Comparison of ENCODE assay signal across 8 cellular contexts in the genomic region with DNA sequence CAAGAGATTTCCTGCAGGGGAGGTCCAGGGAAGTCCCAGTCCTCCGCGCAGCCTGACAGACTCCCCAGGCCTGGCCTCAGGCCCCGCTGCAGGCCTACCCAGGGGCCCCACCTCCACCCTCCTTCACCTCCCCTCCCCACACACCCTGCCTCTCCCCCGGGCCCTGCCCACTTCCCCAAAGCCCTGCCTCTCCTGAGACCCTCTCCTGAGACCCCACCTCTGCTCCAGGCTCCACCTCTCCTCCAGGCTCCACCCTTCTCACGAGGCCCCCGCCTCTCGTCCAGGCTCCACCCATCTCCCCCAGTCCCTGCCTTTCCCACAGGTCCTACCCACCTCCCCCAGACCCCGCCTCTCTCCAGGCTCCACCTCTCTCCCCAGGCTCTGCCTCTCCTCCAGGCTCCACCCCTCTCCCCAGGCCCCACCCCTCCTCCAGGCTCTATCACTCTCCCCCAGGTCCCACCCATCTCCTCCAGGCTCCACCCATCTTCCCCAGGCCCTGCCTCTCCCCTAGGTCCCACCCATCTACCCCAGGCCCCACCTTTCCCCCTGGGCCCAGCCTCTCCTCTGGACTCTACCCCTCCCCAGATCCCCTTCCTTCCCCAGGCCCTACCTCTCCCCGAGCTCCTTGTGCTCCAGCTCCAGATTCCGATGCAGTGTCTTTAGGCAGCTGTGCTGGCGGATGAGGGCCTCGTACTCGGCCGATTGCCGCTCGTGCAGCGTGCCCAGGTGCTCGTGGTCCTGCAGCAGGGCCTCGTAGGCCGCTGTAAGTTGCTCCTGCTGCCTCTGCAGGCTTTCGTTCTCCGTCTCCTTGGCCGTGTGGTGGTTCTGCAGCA. TPM values are rescaled to one million over a fixed set of nuclear protein-coding genes. Genes with fewer than 3 reads are reported as not detected.
DNase-seq lines count a peak whose midpoint lies in the region; FAIRE-seq and TF ChIP-seq lines count a peak whose summit lies in the region.

No MANE protein-coding gene starts in this region.

- H3K56ac ChIP-seq in H9 (ENCODE audit: insufficient read length, low read depth, low read length), result no peak overlapping the region

- peak overlapping the region; percentile 12 for H3K18ac ChIP-seq in H9 (ENCODE audit: insufficient read length, low read depth, low read length)

- H2BK5ac ChIP-seq in H9 (ENCODE audit: insufficient read length, low read length), result no peak overlapping the region

- H3K9ac ChIP-seq in H9 (ENCODE audit: extremely low read depth, insufficient read length, low read length) (no peak overlapping the region), neural progenitor cell (peak overlapping the region; percentile 12)

- H3K14ac ChIP-seq in H9 (ENCODE audit: insufficient read depth, low read length), result peak overlapping the region; percentile 55; the same call in 1 of the 2 replicates

- no peak overlapping the region for H3K4ac ChIP-seq in H9 (ENCODE audit: low read depth, low read length)

- no CpG with 5 or more reads among the region's 23 CpGs for WGBS in H9 (ENCODE audit: extremely low coverage, insufficient read length, low lambda C conversion rate)

- no peak overlapping the region for H3K4me3 ChIP-seq in bronchial epithelial cell (ENCODE audit: low read depth, low read length)
- H3K4me3 ChIP-seq in neural progenitor cell, result no peak overlapping the region

- H3K23ac ChIP-seq in H9 (ENCODE audit: insufficient read length, low read depth, low read length), result no peak overlapping the region

- DNase-seq in D341Med (ENCODE audit: low spot score) (peak; percentile 90), H9 (peak; percentile 100), SK-MEL-5 (ENCODE audit: low read depth, low spot score) (peak; percentile 59), bronchial epithelial cell (ENCODE audit: low read depth) (peak; percentile 13), neural progenitor cell (ENCODE audit: low spot score) (peak; percentile 97), NCI-H524 treated with DMSO at 0.1 percent for 48 hours (lab: John Stamatoyannopoulos, UW) (no peak), NCI-H524 (lab: John Stamatoyannopoulos, UW) (no peak), middle frontal gyrus (ENCODE audit: extremely low spot score, low spot score) (no peak)

- H2AK5ac ChIP-seq in H9 (ENCODE audit: insufficient read length, low read length), result no peak overlapping the region

- no peak overlapping the region for H2BK120ac ChIP-seq in H9 (ENCODE audit: low read depth, low read length, poor library complexity, severe bottlenecking)

- peak overlapping the region in 1 of 3 experiments; percentile 68; a peak in 2 of 7 replicates for H3K27ac Mint-ChIP-seq in H9
- no peak overlapping the region for H3K27ac Mint-ChIP-seq in neural progenitor cell

- H2BK12ac ChIP-seq in H9 (ENCODE audit: insufficient read length, low read depth, low read length), result no peak overlapping the region

- H2AFZ ChIP-seq in H9 (ENCODE audit: low read length) (no peak overlapping the region), neural progenitor cell (replicated peaks) (peak overlapping the region; percentile 64)

- H3K9me3 Mint-ChIP-seq in H9 (no peaks in the 10 kb centered on the region), neural progenitor cell (no peaks in the 10 kb centered on the region)

- H3K36me3 Mint-ChIP-seq in H9 (ENCODE audit: insufficient read depth in 1 of 3, low read depth in 3 of 3) (peaks cover 36 to 71% (median 68%) of the 10 kb centered on the region in 3 experiments), neural progenitor cell (peaks cover 44% of the 10 kb centered on the region)

- no peak overlapping the region for H2BK15ac ChIP-seq in H9 (ENCODE audit: low read depth, low read length)

- H3K4me1 Mint-ChIP-seq in H9 (peaks cover 37 to 46% of the 10 kb centered on the region in 2 experiments), neural progenitor cell (no peaks in the 10 kb centered on the region)

- H2BK20ac ChIP-seq in H9 (ENCODE audit: low read depth, low read length, poor library complexity, severe bottlenecking), result no peak overlapping the region

- H3F3A ChIP-seq in neural progenitor cell (ENCODE audit: low read depth), result peaks cover 28% of the 10 kb centered on the region

- H4K91ac ChIP-seq in H9 (ENCODE audit: insufficient read length, low read depth, low read length), result no peak overlapping the region

- H3K4me1 ChIP-seq in H9 (ENCODE audit: insufficient read depth, low read length) (peaks cover 12% of the 10 kb centered on the region; the same call in 1 of the 2 replicates), neural progenitor cell (peaks cover 13% of the 10 kb centered on the region)

- no peaks in the 10 kb centered on the region for H3K27me3 ChIP-seq in H9 (ENCODE audit: insufficient read depth, low read length)
- H3K27me3 ChIP-seq in bronchial epithelial cell (ENCODE audit: control insufficient read depth, insufficient read depth, low read length), result no peaks in the 10 kb centered on the region
- no peaks in the 10 kb centered on the region for H3K27me3 ChIP-seq in neural progenitor cell

- H3K36me3 ChIP-seq in bronchial epithelial cell (ENCODE audit: control insufficient read depth, insufficient read depth, low read length) (peaks cover 16% of the 10 kb centered on the region), neural progenitor cell (no peaks in the 10 kb centered on the region)

- H4K8ac ChIP-seq in H9 (replicated peaks; ENCODE audit: insufficient read length, low read depth, low read length), result no peak overlapping the region

- H3K79me1 ChIP-seq in H9 (ENCODE audit: insufficient read depth, low read depth, low read length, poor library complexity, severe bottlenecking), result no peaks in the 10 kb centered on the region

- no peak overlapping the region for H3T11ph ChIP-seq in H9 (ENCODE audit: low read length)

- H3K9me3 ChIP-seq in H9 (ENCODE audit: control insufficient read depth, low read depth, low read length) (no peaks in the 10 kb centered on the region), neural progenitor cell (ENCODE audit: low read depth) (no peaks in the 10 kb centered on the region)

- H3K27me3 Mint-ChIP-seq in H9 (ENCODE audit: low read depth) (no peaks in the 10 kb centered on the region), neural progenitor cell (ENCODE audit: insufficient read depth, low read depth) (no peaks in the 10 kb centered on the region)

- in situ Hi-C loops in SK-MEL-5 (cut with HindIII; ENCODE audit: low pct_unique_long_range_greater_than_20kb, low sequenced_read_pairs), result no loop called here

- H3K4me3 Mint-ChIP-seq in H9, result peak overlapping the region; percentile 17 to 66; a peak in 3 of 5 replicates
- no peak overlapping the region for H3K4me3 Mint-ChIP-seq in neural progenitor cell

- H3K27ac ChIP-seq in H9 (ENCODE audit: insufficient read length, low read depth, low read length) (no peak overlapping the region), neural progenitor cell (peak overlapping the region; percentile 86)

- no peak for FAIRE-seq in bronchial epithelial cell (lab: Jason Lieb, UNC)

- no peak overlapping the region for H4K5ac ChIP-seq in H9 (ENCODE audit: insufficient read length, low read depth, low read length)

- TF ChIP-seq CTCF in H9 (conservative IDR thresholded peaks at IDR 0.05), result no peak
- TF ChIP-seq CTCF in bronchial epithelial cell (IDR thresholded peaks at IDR 0.05; ENCODE audit: insufficient read depth, low read length, severe bottlenecking), result no peak
- TF ChIP-seq CTCF in neural progenitor cell (IDR thresholded peaks at IDR 0.05), result no peak

- H3K79me2 ChIP-seq in H9 (ENCODE audit: insufficient read depth, low read length), result no peaks in the 10 kb centered on the region
- no peaks in the 10 kb centered on the region for H3K79me2 ChIP-seq in neural progenitor cell (ENCODE audit: low read depth)

- H4K20me1 ChIP-seq in H9 (ENCODE audit: control insufficient read depth, insufficient read depth, insufficient read length), result no peaks in the 10 kb centered on the region
- no peaks in the 10 kb centered on the region for H4K20me1 ChIP-seq in neural progenitor cell (ENCODE audit: low read depth)

- H3K23me2 ChIP-seq in H9 (ENCODE audit: insufficient read length, low read depth, low read length, poor library complexity, severe bottlenecking), result no peaks in the 10 kb centered on the region

- H3K4me2 ChIP-seq in H9 (ENCODE audit: insufficient read depth, insufficient read length, low read length) (peak overlapping the region; percentile 20), neural progenitor cell (peak overlapping the region; percentile 60)

RNA-seq across cellular contexts. Expression of gene GPR68, which starts 58.8 kb away (rescaled TPM):
- 0.07 and 0.33 TPM in 2 replicates for total RNA-seq in H9 (2021)
- total RNA-seq in SK-MEL-5 (2014; rRNA removed; shearing (Covaris generic)), result not detected in 2 replicates
- polyA plus RNA-seq in SK-MEL-5 (2015; cell fraction: cytosol; rRNA removed), result not detected in 2 replicates
- not detected in 2 replicates for polyA plus RNA-seq in SK-MEL-5 (2015; cell fraction: nucleus; rRNA removed)
- 0.77 and 1.8 TPM in 2 replicates for total RNA-seq in bronchial epithelial cell
- 0.84 TPM in 1 of 2 replicates, not detected in the other for total RNA-seq in neural progenitor cell (ENCODE audit: low replicate concordance)

Comparison
In these comparisons a context has a peak if more than half of its experiments do, and no peak if none do; other contexts are left out.
1. DNase-seq: peak in D341Med (single experiment), H9 (single experiment), SK-MEL-5 (single experiment), bronchial epithelial cell (single experiment) and neural progenitor cell (single experiment); none in NCI-H524 treated with DMSO at 0.1 percent for 48 hours (single experiment), NCI-H524 (0 of 2) and middle frontal gyrus (single experiment).